In the genomic region with DNA sequence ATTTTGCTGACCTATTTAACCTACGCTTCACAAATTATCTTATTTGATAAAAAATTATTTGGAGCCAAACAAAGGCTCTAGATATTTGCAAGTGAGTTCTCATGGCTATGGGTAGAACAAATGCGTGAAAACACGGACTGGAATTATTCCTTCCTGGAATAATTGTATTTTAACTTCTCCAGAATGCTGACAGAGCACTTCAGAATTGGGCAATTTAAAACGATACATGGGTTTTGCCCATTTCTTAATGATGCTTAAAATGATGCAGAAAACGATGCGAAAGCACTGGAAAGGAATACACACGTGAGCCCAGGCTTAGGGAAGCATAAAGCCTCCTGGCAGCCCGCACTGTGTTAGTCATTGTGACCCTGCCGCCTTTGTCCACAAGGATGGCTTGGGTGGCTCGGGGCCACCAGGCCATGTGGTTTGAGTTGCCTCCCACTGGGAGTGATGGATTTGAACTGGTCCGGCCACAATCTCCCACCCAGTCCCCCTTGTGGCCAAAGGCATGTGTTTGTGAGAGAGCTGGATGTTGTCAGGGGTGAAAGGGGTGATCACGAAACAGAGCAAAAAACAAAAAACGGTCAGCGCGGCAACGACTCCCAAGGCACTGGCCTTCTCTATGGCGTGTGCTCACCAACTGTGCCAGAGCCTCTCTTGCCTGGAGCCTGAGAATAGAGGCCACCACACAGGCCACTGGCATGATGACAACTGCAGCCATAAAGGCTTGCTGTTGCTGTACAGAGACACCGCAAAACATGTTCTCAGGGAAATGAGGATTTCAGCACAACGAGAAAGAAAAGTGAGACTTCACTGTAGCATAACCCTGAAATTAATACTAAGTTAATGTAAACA, we compare ENCODE assay signal across 13 cellular contexts.
DNase-seq lines count a peak whose midpoint lies in the region; ATAC-seq and TF ChIP-seq lines count a peak whose summit lies in the region.
"Had no signal": no experiment of that assay in that cellular context is flagged by ENCODE, and none has a peak within 500 bp of the region (broad histone marks: within the 10 kb centered on the region; RNA-seq: fewer than 3 reads in every experiment).

No MANE protein-coding gene starts in this region.

- H3K27ac ChIP-seq in gastroesophageal sphincter (peak overlapping the region in 1 of 4 donors; percentile 30), osteoblast (ENCODE audit: low read depth, low read length) (no peak overlapping the region), mammary epithelial cell (ENCODE audit: insufficient read depth, low read depth, low read length) (no peak overlapping the region)
- H3K27ac ChIP-seq: heart left ventricle had no signal

- TF ChIP-seq CTCF in gastroesophageal sphincter (IDR thresholded peaks at IDR 0.05) (peak in 1 of 4 experiments; percentile 16), osteoblast (IDR thresholded peaks at IDR 0.05; ENCODE audit: extremely low read depth, low read depth, low read length) (no peak), mammary epithelial cell (conservative IDR thresholded peaks at IDR 0.05 in 1 of 2, IDR thresholded peaks at IDR 0.05 in 1 of 2; ENCODE audit: extremely low read depth in 1 of 2, insufficient read depth in 1 of 2, low read depth in 1 of 2, low read length in 2 of 2) (no peak)

- WGBS in gastroesophageal sphincter (ENCODE audit: low coverage in 1 of 2), 2 donors: 74 to 79% methylated on average over 10 to 17 of the region's 19 CpGs
- 77% methylated on average over 18 of the region's 19 CpGs for WGBS in mammary epithelial cell (ENCODE audit: low coverage, missing lambda C conversion rate)

- H3K27me3 ChIP-seq in gastroesophageal sphincter: peaks cover 7% of the 10 kb centered on the region
- H3K27me3 ChIP-seq in osteoblast (ENCODE audit: insufficient read depth, low read length): peaks cover 2% of the 10 kb centered on the region
- no peaks in the 10 kb centered on the region for H3K27me3 ChIP-seq in mammary epithelial cell (ENCODE audit: insufficient read depth, low read length)

- no peak overlapping the region for H3K4me3 ChIP-seq in gastroesophageal sphincter
- H3K4me3 ChIP-seq in osteoblast (ENCODE audit: insufficient read depth, low read length): no peak overlapping the region
- H3K4me3 ChIP-seq in mammary epithelial cell (replicated peaks in 1 of 3; ENCODE audit: insufficient read depth in 1 of 3, low read depth in 2 of 3, low read length in 3 of 3): no peak overlapping the region
- H3K4me3 ChIP-seq: heart left ventricle, lung had no signal

- H3K4me2 ChIP-seq in osteoblast (ENCODE audit: insufficient read depth, low read length): no peak overlapping the region
- H3K4me2 ChIP-seq in mammary epithelial cell (ENCODE audit: insufficient read depth, low read depth, low read length): no peak overlapping the region

- intact Hi-C loops in mammary epithelial cell (cut with micrococcal nuclease): no loop called here

- in situ Hi-C loops in mammary epithelial cell (cut with MboI; ENCODE audit: low sequenced_read_pairs in 2 of 2): no loop called here

- no peak for TF ChIP-seq POLR2A in gastroesophageal sphincter (IDR thresholded peaks at IDR 0.05)

- peak; percentile 5 for DNase-seq in A172 (ENCODE audit: low spot score)
- peak; percentile 87 for DNase-seq in RPMI7951 (ENCODE audit: low read depth)
- DNase-seq in osteoblast (ENCODE audit: insufficient read length, low spot score, missing footprints): peak; percentile 38
- DNase-seq in HPDE6-E6E7 (ENCODE audit: extremely low spot score): no peak
- DNase-seq in mammary epithelial cell: no peak
- DNase-seq in NCI-H2029 treated with DMSO at 0.1 percent for 48 hours (lab: John Stamatoyannopoulos, UW): no peak
- DNase-seq: DMS 273 treated with DMSO at 0.1 percent for 48 hours; effector CD8-positive, alpha-beta T cell; NCI-H2171 had no signal

- no peaks in the 10 kb centered on the region for H3K79me2 ChIP-seq in osteoblast (ENCODE audit: insufficient read depth, low read length)
- no peaks in the 10 kb centered on the region for H3K79me2 ChIP-seq in mammary epithelial cell (ENCODE audit: insufficient read depth, low read length)

- H2AFZ ChIP-seq in osteoblast (ENCODE audit: low read length) (no peak overlapping the region), mammary epithelial cell (ENCODE audit: low read depth, low read length) (no peak overlapping the region)

- BruUV-seq in mammary epithelial cell (replicated peaks; lab: Mats Ljungman, UMichigan): no TSS peak

- H4K20me1 ChIP-seq in osteoblast (ENCODE audit: insufficient read depth, low read length) (no peaks in the 10 kb centered on the region), mammary epithelial cell (ENCODE audit: insufficient read depth, low read length) (no peaks in the 10 kb centered on the region)

- H3K9ac ChIP-seq in mammary epithelial cell (ENCODE audit: insufficient read depth, low read length): no peak overlapping the region

- no peaks in the 10 kb centered on the region for H3K36me3 ChIP-seq in gastroesophageal sphincter
- H3K36me3 ChIP-seq in osteoblast (ENCODE audit: insufficient read depth, low read length): no peaks in the 10 kb centered on the region
- no peaks in the 10 kb centered on the region for H3K36me3 ChIP-seq in mammary epithelial cell (ENCODE audit: insufficient read depth, low read length)
- H3K36me3 ChIP-seq: heart left ventricle had no signal

- H3K4me1 ChIP-seq in gastroesophageal sphincter (peaks cover 0 to 9% (median 0%) of the 10 kb centered on the region in 3 donors), osteoblast (ENCODE audit: insufficient read depth, low read length) (no peaks in the 10 kb centered on the region), mammary epithelial cell (ENCODE audit: insufficient read depth, low read length) (no peaks in the 10 kb centered on the region)

- CTCF ChIA-PET in mammary epithelial cell (lab: Charles Lee; ENCODE audit: low non-redundant PET): no interaction called here

- ATAC-seq in gastroesophageal sphincter: peak; percentile 81
- ATAC-seq in HG03469 (IDR thresholded peaks at IDR 0.05; ENCODE audit: unreplicated experiment): no peak

- no peaks in the 10 kb centered on the region for H3K9me3 ChIP-seq in gastroesophageal sphincter
- H3K9me3 ChIP-seq in osteoblast (ENCODE audit: low read depth, low read length): no peaks in the 10 kb centered on the region
- H3K9me3 ChIP-seq in mammary epithelial cell (replicated peaks; ENCODE audit: insufficient read depth, low read length): peaks cover 5% of the 10 kb centered on the region
- H3K9me3 ChIP-seq: heart left ventricle had no signal

- TF ChIP-seq EP300 in gastroesophageal sphincter (IDR thresholded peaks at IDR 0.05): no peak

- dilution Hi-C loops in mammary epithelial cell (cut with HindIII; ENCODE audit: low sequenced_read_pairs): no loop called here

Comparison
In these comparisons a context has a peak if more than half of its experiments do, and no peak if none do; other contexts are left out.
1. DNase-seq: peak in A172 (single experiment), RPMI7951 (single experiment) and osteoblast (single experiment); none in HPDE6-E6E7 (single experiment), mammary epithelial cell (single experiment) and NCI-H2029 treated with DMSO at 0.1 percent for 48 hours (single experiment).